In the genomic region with DNA sequence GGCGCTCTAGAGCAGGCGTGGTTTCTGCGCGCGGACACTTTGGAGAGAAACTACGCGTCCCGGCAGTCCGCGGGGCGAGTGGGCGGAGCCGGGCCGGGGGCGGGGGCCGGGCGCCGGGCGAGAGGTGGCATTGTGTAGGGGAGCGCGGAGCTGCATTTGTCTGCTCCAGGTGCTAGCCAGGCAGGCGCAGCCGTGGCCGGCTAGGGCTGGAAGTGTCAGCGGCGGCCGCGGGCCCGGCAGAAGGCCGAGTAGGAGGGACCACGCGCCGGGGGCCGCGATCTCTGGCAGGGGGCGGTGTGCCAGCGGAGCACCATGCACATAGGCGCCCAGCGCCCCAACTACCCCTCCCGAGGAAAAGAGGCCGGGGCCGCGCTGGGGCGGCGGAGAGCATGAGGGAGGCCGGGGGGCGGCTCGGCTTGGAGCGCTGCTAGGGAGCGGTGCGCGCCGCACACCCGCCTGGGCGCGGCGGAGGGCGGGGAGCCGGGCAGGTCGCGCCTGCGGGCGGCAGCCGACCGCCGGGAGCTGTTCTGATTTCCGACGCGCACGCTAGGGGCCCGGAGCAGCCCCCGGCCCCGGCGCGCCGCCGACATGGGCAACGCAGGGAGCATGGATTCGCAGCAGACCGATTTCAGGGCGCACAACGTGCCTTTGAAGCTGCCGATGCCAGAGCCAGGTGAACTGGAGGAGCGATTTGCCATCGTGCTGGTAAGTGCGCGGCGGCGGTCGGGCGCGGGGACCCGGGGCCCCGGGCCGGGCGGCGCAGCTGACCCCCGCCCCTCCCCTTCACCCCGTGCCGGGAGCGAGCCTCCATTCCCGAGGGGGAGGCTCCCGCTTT, we compare ENCODE assay signal across 8 cellular contexts. TPM values are rescaled to one million over a fixed set of nuclear protein-coding genes. Genes with fewer than 3 reads are reported as not detected.
DNase-seq lines count a peak whose midpoint lies in the region; ATAC-seq and TF ChIP-seq lines count a peak whose summit lies in the region.

FMNL2 (plus strand) TSS at position 159 of the 835 bp plus-strand sequence.

- no peaks in the 10 kb centered on the region for H3K27me3 Mint-ChIP-seq in chondrocyte (ENCODE audit: low read depth)

- H4K20me1 ChIP-seq in smooth muscle cell (ENCODE audit: low read depth) = peaks cover 34% of the 10 kb centered on the region

- peak within 1 kb of the TSS; percentile 69 for H3K27ac Mint-ChIP-seq in chondrocyte (ENCODE audit: unreplicated experiment)

- no peaks in the 10 kb centered on the region for H3K36me3 ChIP-seq in smooth muscle cell (ENCODE audit: low read depth)

- H3K4me3 ChIP-seq in smooth muscle cell = peak within 1 kb of the TSS; percentile 73

- no peaks in the 10 kb centered on the region for H3K4me1 ChIP-seq in smooth muscle cell (ENCODE audit: low read depth)

- H3K9me3 Mint-ChIP-seq in chondrocyte (ENCODE audit: low read depth) = no peaks in the 10 kb centered on the region

- no peaks in the 10 kb centered on the region for H3F3A ChIP-seq in smooth muscle cell (ENCODE audit: low read depth)

- peak within 1 kb of the TSS; percentile 71 for H3K9ac ChIP-seq in smooth muscle cell (ENCODE audit: low read depth)

- peak within 1 kb of the TSS; percentile 95 for H2AFZ ChIP-seq in smooth muscle cell (ENCODE audit: low read depth)

- H3K36me3 Mint-ChIP-seq in chondrocyte (ENCODE audit: low read depth) = no peaks in the 10 kb centered on the region

- H3K4me3 Mint-ChIP-seq in chondrocyte (ENCODE audit: unreplicated experiment) = peak within 1 kb of the TSS; percentile 98

- 1% methylated on average over 40 of the region's 103 CpGs for WGBS in smooth muscle cell (ENCODE audit: low lambda C conversion rate)

- peak within 1 kb of the TSS; percentile 88 for H3K4me2 ChIP-seq in smooth muscle cell

- H3K4me1 Mint-ChIP-seq in chondrocyte (ENCODE audit: low read depth) = peaks cover 40% of the 10 kb centered on the region

- no peaks in the 10 kb centered on the region for H3K27me3 ChIP-seq in smooth muscle cell (ENCODE audit: low read depth)

- peak; percentile 89 for ATAC-seq in HG02852 (IDR thresholded peaks at IDR 0.05; ENCODE audit: unreplicated experiment)

- DNase-seq in activated effector memory CD4-positive, alpha-beta T cell treated with anti-CD3 and anti-CD28 coated beads, Interleukin-2, amount 50 U/mL, for 16 hours = peak; percentile 66
- no peak for DNase-seq in activated effector memory CD4-positive, alpha-beta T cell treated with Interleukin-2 at 50 U/mL for 16 hours
- peak; percentile 37 for DNase-seq in NCI-H146 treated with DMSO at 0.1 percent for 48 hours (lab: John Stamatoyannopoulos, UW; ENCODE audit: unreplicated experiment)
- DNase-seq in T1000 (lab: John Stamatoyannopoulos, UW) = peak; percentile 70
- peak; percentile 93 for DNase-seq in chondrocyte (ENCODE audit: low spot score)
- DNase-seq in islet precursor cell = peak; percentile 97
- DNase-seq in smooth muscle cell (lab: John Stamatoyannopoulos, UW; ENCODE audit: unreplicated experiment) = peak; percentile 87

- no peaks in the 10 kb centered on the region for H3K9me3 ChIP-seq in smooth muscle cell (replicated peaks; ENCODE audit: low read depth)

- peaks cover 46% of the 10 kb centered on the region for H3K79me2 ChIP-seq in smooth muscle cell (ENCODE audit: low read depth)

- TF ChIP-seq CTCF in chondrocyte (IDR thresholded peaks at IDR 0.05) = peak; percentile 68
- no peak for TF ChIP-seq CTCF in smooth muscle cell (IDR thresholded peaks at IDR 0.05; ENCODE audit: borderline replicate concordance, insufficient read depth, poor library complexity, severe bottlenecking)

- H3K27ac ChIP-seq in smooth muscle cell (ENCODE audit: low read depth) = peak within 1 kb of the TSS; percentile 5

RNA-seq across cellular contexts. Expression of gene FMNL2, which starts in this region (rescaled TPM):
- total RNA-seq in chondrocyte (31.5 to 42.3 TPM (median 33.9 TPM) in 3 replicates), smooth muscle cell (33.5 and 37.3 TPM in 2 replicates)
- polyA plus RNA-seq in smooth muscle cell = 7.4 and 10.5 TPM in 2 replicates
